In the genomic region with DNA sequence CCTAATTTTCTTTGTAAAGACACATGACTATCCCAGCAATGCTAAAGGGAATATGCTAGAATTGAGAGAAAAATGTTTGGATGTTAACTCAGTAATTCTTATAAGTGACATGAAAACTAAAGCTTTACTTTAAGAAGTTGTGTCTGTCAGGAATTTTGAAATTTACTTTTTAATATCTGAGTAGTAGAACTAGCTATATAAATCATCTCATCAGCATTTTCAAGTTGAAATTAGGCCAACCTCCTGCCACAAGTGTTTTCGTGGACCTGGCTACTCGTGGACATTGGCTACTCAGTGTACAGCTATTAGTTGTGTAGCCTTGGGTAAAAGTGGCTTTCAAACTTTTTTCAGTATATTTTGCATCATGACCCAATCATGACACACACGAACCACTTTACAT, we compare ENCODE assay signal across 11 cellular contexts.
A peak's percentile ranks its signal among the peaks of the same experiment; 100 is the strongest.
DNase-seq lines count a peak whose midpoint lies in the region; ATAC-seq and TF ChIP-seq lines count a peak whose summit lies in the region.
"Had no signal": no experiment of that assay in that cellular context is flagged by ENCODE, and none has a peak within 500 bp of the region (broad histone marks: within the 10 kb centered on the region; RNA-seq: fewer than 3 reads in every experiment).

No MANE protein-coding gene starts in this region.

- TF ChIP-seq POLR2A in body of pancreas (IDR thresholded peaks at IDR 0.05) = no peak

- intact Hi-C loops in lower lobe of right lung (cut with DNase I) (no loop called here), body of pancreas (cut with DNase I) (no loop called here)

- H3K27ac Mint-ChIP-seq in activated T-helper 17 cell treated with anti-CD3 and anti-CD28 coated beads, Interleukin-2, amount 50 U/mL, for 72 hours = peak overlapping the region; percentile 83

- WGBS in body of pancreas, 2 donors = 44 to 68% methylated on average over 3 of the region's 3 CpGs

- no peak for TF ChIP-seq CTCF in lower lobe of right lung (IDR thresholded peaks at IDR 0.05)
- TF ChIP-seq CTCF in body of pancreas (IDR thresholded peaks at IDR 0.05) = no peak

- H3K4me1 ChIP-seq in lower lobe of right lung (peaks cover 90% of the 10 kb centered on the region), body of pancreas (peaks cover 53% of the 10 kb centered on the region)

- H3K27me3 ChIP-seq in lower lobe of right lung (ENCODE audit: low read depth) (no peaks in the 10 kb centered on the region), body of pancreas (no peaks in the 10 kb centered on the region)
- H3K27me3 ChIP-seq: MG63 had no signal

- no peak for DNase-seq in activated T-cell treated with anti-CD3 and anti-CD28 coated beads, Interleukin-2, amount 50 U/mL, for 4 hours
- no peak for DNase-seq in activated T-cell treated with anti-CD3 and anti-CD28 coated beads, Interleukin-2, amount 50 U/mL, for 1 hour
- DNase-seq in lower lobe of right lung (no peak), RPMI8226 (no peak), body of pancreas (no peak)
- DNase-seq: activated CD8-positive, alpha-beta memory T cell treated with anti-CD3 and anti-CD28 coated beads, Interleukin-2, amount 50 U/mL, for 48 hours; MG63 had no signal

- peak overlapping the region; percentile 75 for H3K27ac ChIP-seq in lower lobe of right lung
- H3K27ac ChIP-seq in temporal lobe (ENCODE audit: low read depth, low read length) = peak overlapping the region; percentile 88
- H3K27ac ChIP-seq in body of pancreas = peak overlapping the region in 1 of 4 donors; percentile 3

- no peak for ATAC-seq in activated T-cell treated with anti-CD3 and anti-CD28 coated beads, Interleukin-2, amount 50 U/mL, for 4 hours
- ATAC-seq in activated T-helper 17 cell treated with anti-CD3 and anti-CD28 coated beads, Interleukin-2, amount 50 U/mL, for 72 hours (replicated peaks) = no peak
- ATAC-seq in lower lobe of right lung (no peak), HG03354 (IDR thresholded peaks at IDR 0.05; ENCODE audit: poor library complexity, severe bottlenecking, unreplicated experiment) (no peak), body of pancreas (no peak)

- H3K9me3 ChIP-seq in lower lobe of right lung = no peaks in the 10 kb centered on the region
- no peaks in the 10 kb centered on the region for H3K9me3 ChIP-seq in body of pancreas
- H3K9me3 ChIP-seq: MG63 had no signal

- H3K4me1 Mint-ChIP-seq in activated T-cell treated with anti-CD3 and anti-CD28 coated beads, Interleukin-2, amount 50 U/mL, for 4 hours (ENCODE audit: low read depth) = peaks cover 87% of the 10 kb centered on the region
- H3K4me1 Mint-ChIP-seq in activated T-helper 17 cell treated with anti-CD3 and anti-CD28 coated beads, Interleukin-2, amount 50 U/mL, for 72 hours = peaks cover 49% of the 10 kb centered on the region

- H3K9me3 Mint-ChIP-seq in activated T-cell treated with anti-CD3 and anti-CD28 coated beads, Interleukin-2, amount 50 U/mL, for 4 hours = no peaks in the 10 kb centered on the region
- peaks cover 5% of the 10 kb centered on the region for H3K9me3 Mint-ChIP-seq in activated T-helper 17 cell treated with anti-CD3 and anti-CD28 coated beads, Interleukin-2, amount 50 U/mL, for 72 hours

- H3K36me3 Mint-ChIP-seq in activated T-cell treated with anti-CD3 and anti-CD28 coated beads, Interleukin-2, amount 50 U/mL, for 4 hours (ENCODE audit: insufficient read depth) = peaks cover 8% of the 10 kb centered on the region
- no peaks in the 10 kb centered on the region for H3K36me3 Mint-ChIP-seq in activated T-helper 17 cell treated with anti-CD3 and anti-CD28 coated beads, Interleukin-2, amount 50 U/mL, for 72 hours (ENCODE audit: low read depth)

- H3K36me3 ChIP-seq in lower lobe of right lung (no peaks in the 10 kb centered on the region), body of pancreas (replicated peaks in 1 of 2; ENCODE audit: insufficient read depth in 1 of 2, low read depth in 2 of 2) (no peaks in the 10 kb centered on the region)
- H3K36me3 ChIP-seq: MG63 had no signal

- no peaks in the 10 kb centered on the region for H3K27me3 Mint-ChIP-seq in activated T-cell treated with anti-CD3 and anti-CD28 coated beads, Interleukin-2, amount 50 U/mL, for 4 hours (ENCODE audit: low read depth)
- H3K27me3 Mint-ChIP-seq in activated T-helper 17 cell treated with anti-CD3 and anti-CD28 coated beads, Interleukin-2, amount 50 U/mL, for 72 hours = no peaks in the 10 kb centered on the region

- peak overlapping the region; percentile 81 for H3K4me3 Mint-ChIP-seq in activated T-cell treated with anti-CD3 and anti-CD28 coated beads, Interleukin-2, amount 50 U/mL, for 4 hours
- H3K4me3 Mint-ChIP-seq in activated T-helper 17 cell treated with anti-CD3 and anti-CD28 coated beads, Interleukin-2, amount 50 U/mL, for 72 hours = peak overlapping the region; percentile 85

- H3K4me3 ChIP-seq in lower lobe of right lung = no peak overlapping the region
- no peak overlapping the region for H3K4me3 ChIP-seq in body of pancreas
- H3K4me3 ChIP-seq: MG63, SK-N-MC had no signal
